Comparison of ENCODE assay signal across 7 cellular contexts in genomic region chr5:219492-219891, GRCh38. TPM values are rescaled to one million over a fixed set of nuclear protein-coding genes. Genes with fewer than 3 reads are reported as not detected.
DNase-seq lines count a peak whose midpoint lies in the region; ATAC-seq and TF ChIP-seq lines count a peak whose summit lies in the region.

No MANE protein-coding gene starts in this region.

- peaks cover 24% of the 10 kb centered on the region for H3K4me1 ChIP-seq in GM23338 (ENCODE audit: insufficient read depth)
- peaks cover 21% of the 10 kb centered on the region for H3K4me1 ChIP-seq in PC-9 (replicated peaks; ENCODE audit: insufficient read depth)
- peaks cover 27% of the 10 kb centered on the region for H3K4me1 ChIP-seq in body of pancreas
- H3K4me1 ChIP-seq in right lobe of liver, result peaks cover 0 to 32% (median 7%) of the 10 kb centered on the region in 4 donors
- H3K4me1 ChIP-seq in subcutaneous abdominal adipose tissue (ENCODE audit: control insufficient read depth in 5 of 5, insufficient read depth in 5 of 5, low read length in 5 of 5), result peaks cover 2 to 40% (median 34%) of the 10 kb centered on the region in 5 donors

- peaks cover 28% of the 10 kb centered on the region for H3K36me3 Mint-ChIP-seq in GM23338 (ENCODE audit: low read depth)

- H3K4me1 Mint-ChIP-seq in GM23338, result peaks cover 30% of the 10 kb centered on the region

- BruUV-seq in PC-9 (replicated peaks; lab: Mats Ljungman, UMichigan), result TSS peak; percentile 58

- no peaks in the 10 kb centered on the region for H3K9me3 ChIP-seq in PC-9 (ENCODE audit: insufficient read depth, low read depth)
- H3K9me3 ChIP-seq in body of pancreas, result no peaks in the 10 kb centered on the region
- H3K9me3 ChIP-seq in right lobe of liver, result no peaks in the 10 kb centered on the region
- H3K9me3 ChIP-seq in subcutaneous abdominal adipose tissue (ENCODE audit: control insufficient read depth in 5 of 5, low read length in 5 of 5), result no peaks in the 10 kb centered on the region

- no peak overlapping the region for H2AFZ ChIP-seq in GM23338
- H2AFZ ChIP-seq in PC-9, result peak overlapping the region; percentile 98

- H4K20me1 ChIP-seq in GM23338 (replicated peaks; ENCODE audit: insufficient read depth), result peaks cover 32% of the 10 kb centered on the region
- H4K20me1 ChIP-seq in PC-9 (ENCODE audit: insufficient read depth), result peaks cover 38% of the 10 kb centered on the region

- H3K27ac Mint-ChIP-seq in GM23338, result no peak overlapping the region; the same call in 1 of the 2 replicates

- H3K36me3 ChIP-seq in GM23338 (ENCODE audit: insufficient read depth) (0 out of 2 replicates have a peak, but pooled peaks cover 10% of the 10 kb centered on the region), PC-9 (ENCODE audit: low read depth) (0 out of 2 replicates have a peak, but pooled peaks cover 7% of the 10 kb centered on the region), body of pancreas (replicated peaks in 1 of 2; ENCODE audit: insufficient read depth in 1 of 2, low read depth in 2 of 2) (peaks cover 3 to 4% of the 10 kb centered on the region in 2 donors), right lobe of liver (peaks cover 0 to 10% (median 0%) of the 10 kb centered on the region in 4 donors), subcutaneous abdominal adipose tissue (ENCODE audit: control insufficient read depth in 5 of 5, insufficient read depth in 5 of 5, low read length in 5 of 5) (peaks cover 0 to 9% (median 6%) of the 10 kb centered on the region in 5 donors)

- H3K27ac ChIP-seq in GM23338 (ENCODE audit: low read depth) (no peak overlapping the region), PC-9 (no peak overlapping the region), body of pancreas (peak overlapping the region in 3 of 4 donors; percentile 84 to 92 (median 86)), right lobe of liver (peak overlapping the region; percentile 92 to 94 (median 93)), subcutaneous abdominal adipose tissue (ENCODE audit: low read depth, low read length) (peak overlapping the region; percentile 84)

- peak overlapping the region; percentile 44 to 98 (median 95) for H3K9ac ChIP-seq in subcutaneous abdominal adipose tissue (ENCODE audit: low read length in 5 of 5)

- peaks cover 61% of the 10 kb centered on the region for H3K79me2 ChIP-seq in GM23338 (replicated peaks; ENCODE audit: insufficient read depth)
- peaks cover 68% of the 10 kb centered on the region for H3K79me2 ChIP-seq in PC-9 (ENCODE audit: low read depth)

- H3K4me3 ChIP-seq in GM23338 (peak overlapping the region; percentile 84), PC-9 (peak overlapping the region; percentile 79), body of pancreas (no peak overlapping the region), right lobe of liver (peak overlapping the region; percentile 91 to 98 (median 97)), subcutaneous abdominal adipose tissue (ENCODE audit: low read depth in 1 of 5, low read length in 5 of 5) (peak overlapping the region; percentile 77 to 91 (median 88))

- no peaks in the 10 kb centered on the region; the same call in 2 of the 3 replicates for H3K9me3 Mint-ChIP-seq in GM23338

- POLR2A ChIA-PET in PC-9 (lab: Charles Lee; ENCODE audit: unreplicated experiment), result interaction anchor here (2.4 kb wide), 1 partner anchor 52 kb away, joined by 26 read pairs; the partner anchor contains the start of gene PDCD6

- intact Hi-C loops in PC-9 (cut with micrococcal nuclease; ENCODE audit: unreplicated experiment), result loop anchor here (2.0 kb wide), 2 partner anchors 31 to 391 kb away; no protein-coding TSS in a partner anchor
- intact Hi-C loops in body of pancreas (cut with DNase I), result no loop called here
- intact Hi-C loops in right lobe of liver (cut with DNase I), result no loop called here

- H3K4me3 Mint-ChIP-seq in GM23338, result peak overlapping the region; percentile 96

- ATAC-seq in GM23338 (no peak), body of pancreas (no peak), right lobe of liver (peak in 1 of 4 donors; percentile 18), GM18870 (IDR thresholded peaks at IDR 0.05; ENCODE audit: unreplicated experiment) (no peak)

- 7 to 10% methylated on average over 9 of the region's 9 CpGs for WGBS in body of pancreas, 2 donors
- WGBS in right lobe of liver (ENCODE audit: insufficient coverage, low coverage, low lambda C conversion rate, missing lambda C conversion rate), result 2% methylated on average over 9 of the region's 9 CpGs

- H3K27me3 ChIP-seq in GM23338 (ENCODE audit: insufficient read depth) (no peaks in the 10 kb centered on the region), PC-9 (ENCODE audit: insufficient read depth, low read depth) (no peaks in the 10 kb centered on the region), body of pancreas (no peaks in the 10 kb centered on the region), right lobe of liver (no peaks in the 10 kb centered on the region), subcutaneous abdominal adipose tissue (ENCODE audit: control insufficient read depth in 5 of 5, insufficient read depth in 4 of 5, low read length in 5 of 5) (no peaks in the 10 kb centered on the region)

- H3K4me2 ChIP-seq in GM23338 (peak overlapping the region; percentile 76), PC-9 (peak overlapping the region; percentile 79)

- H3K27me3 Mint-ChIP-seq in GM23338 (ENCODE audit: insufficient read depth, low read depth, poor library complexity), result peaks cover 9% of the 10 kb centered on the region

- H3K9me2 ChIP-seq in GM23338 (ENCODE audit: insufficient read depth), result no peaks in the 10 kb centered on the region
- no peaks in the 10 kb centered on the region for H3K9me2 ChIP-seq in PC-9 (ENCODE audit: insufficient read depth)

- CTCF ChIA-PET in PC-9 (lab: Charles Lee), result no interaction called here

- TF ChIP-seq POLR2A in body of pancreas (IDR thresholded peaks at IDR 0.05) (no peak), right lobe of liver (IDR thresholded peaks at IDR 0.05) (no peak)

- TF ChIP-seq CTCF in GM23338 (conservative IDR thresholded peaks at IDR 0.05; ENCODE audit: low read depth in 2 of 2) (no peak), PC-9 (conservative IDR thresholded peaks at IDR 0.05) (no peak), body of pancreas (IDR thresholded peaks at IDR 0.05) (no peak), right lobe of liver (IDR thresholded peaks at IDR 0.05) (no peak)

- DNase-seq in GM23338 (ENCODE audit: low spot score) (no peak), PC-9 (no peak), body of pancreas (peak in 1 of 4 donors; percentile 30), right lobe of liver (no peak), HuH-7 (ENCODE audit: low spot score) (no peak)

- H3F3A ChIP-seq in GM23338 (replicated peaks; ENCODE audit: low read depth), result no peaks in the 10 kb centered on the region
- no peaks in the 10 kb centered on the region for H3F3A ChIP-seq in PC-9 (ENCODE audit: insufficient read depth, low read depth)

TF ChIP-seq in GM23338, 12 proteins besides CTCF, POLR2A, EP300 and RAD21 (continues in another document):
- TF ChIP-seq EZH2 (IDR thresholded peaks at IDR 0.05; ENCODE audit: low read depth, unreplicated experiment), result no peak

RNA-seq across cellular contexts. Expression of gene SDHA, which starts 1.4 kb away (rescaled TPM):
- 62.2 and 71.3 TPM in 2 replicates for total RNA-seq in GM23338 (2014; rRNA removed; shearing (Covaris generic))
- polyA plus RNA-seq in GM23338 (2016; fragmentation: Nextera tagmentation; extraction: Ambion mirVana), result 69.3 and 70.6 TPM in 2 replicates
- total RNA-seq in PC-9 (2021), result 347 and 443 TPM in 2 replicates
- 10 to 100 TPM; 62.8 to 75.5 TPM for total RNA-seq in body of pancreas
- 100 to 1,000 TPM; 165 to 223 (median 188) TPM for total RNA-seq in right lobe of liver

RNA-seq across cellular contexts. Expression of gene CCDC127, which starts 1.5 kb away (rescaled TPM):
- total RNA-seq in GM23338 (2014; rRNA removed; shearing (Covaris generic)), result 4.2 and 6.0 TPM in 2 replicates
- polyA plus RNA-seq in GM23338 (2016; fragmentation: Nextera tagmentation; extraction: Ambion mirVana), result 7.2 and 7.3 TPM in 2 replicates
- 24.1 and 31.1 TPM in 2 replicates for total RNA-seq in PC-9 (2021)
- total RNA-seq in body of pancreas, result 1 to 10 TPM; 3.9 to 4.0 TPM
- total RNA-seq in right lobe of liver, result 1 to 10 TPM; 1.2 to 3.6 (median 2.2) TPM

RNA-seq across cellular contexts. Expression of gene LRRC14B, which starts 28.2 kb away (rescaled TPM):
- total RNA-seq in GM23338 (2014; rRNA removed; shearing (Covaris generic)), result not detected in 2 replicates
- polyA plus RNA-seq in GM23338 (2016; fragmentation: Nextera tagmentation; extraction: Ambion mirVana), result not detected in 2 replicates
- total RNA-seq in PC-9 (2021) (not detected in 2 replicates), body of pancreas (not detected), right lobe of liver (not detected)

RNA-seq across cellular contexts. Expression of gene PDCD6, which starts 52.0 kb away (rescaled TPM):
- total RNA-seq in GM23338 (2014; rRNA removed; shearing (Covaris generic)), result 80.6 and 80.9 TPM in 2 replicates
- polyA plus RNA-seq in GM23338 (2016; fragmentation: Nextera tagmentation; extraction: Ambion mirVana), result 127 and 129 TPM in 2 replicates
- total RNA-seq in PC-9 (2021) (314 and 334 TPM in 2 replicates), body of pancreas (10 to 100 TPM; 43.1 to 49.4 TPM), right lobe of liver (10 to 100 TPM; 33.4 to 52.2 (median 41.3) TPM)

Comparison
In these comparisons a context has a peak if more than half of its experiments do, and no peak if none do; other contexts are left out.
1. H3K27ac ChIP-seq: peak in body of pancreas (3 of 4), right lobe of liver (3 of 3) and subcutaneous abdominal adipose tissue (single experiment); none in GM23338 (single experiment) and PC-9 (single experiment).
2. H3K4me3 ChIP-seq: peak in GM23338 (single experiment), PC-9 (single experiment), right lobe of liver (3 of 3) and subcutaneous abdominal adipose tissue (5 of 5); none in body of pancreas (0 of 2).